In the genomic region with DNA sequence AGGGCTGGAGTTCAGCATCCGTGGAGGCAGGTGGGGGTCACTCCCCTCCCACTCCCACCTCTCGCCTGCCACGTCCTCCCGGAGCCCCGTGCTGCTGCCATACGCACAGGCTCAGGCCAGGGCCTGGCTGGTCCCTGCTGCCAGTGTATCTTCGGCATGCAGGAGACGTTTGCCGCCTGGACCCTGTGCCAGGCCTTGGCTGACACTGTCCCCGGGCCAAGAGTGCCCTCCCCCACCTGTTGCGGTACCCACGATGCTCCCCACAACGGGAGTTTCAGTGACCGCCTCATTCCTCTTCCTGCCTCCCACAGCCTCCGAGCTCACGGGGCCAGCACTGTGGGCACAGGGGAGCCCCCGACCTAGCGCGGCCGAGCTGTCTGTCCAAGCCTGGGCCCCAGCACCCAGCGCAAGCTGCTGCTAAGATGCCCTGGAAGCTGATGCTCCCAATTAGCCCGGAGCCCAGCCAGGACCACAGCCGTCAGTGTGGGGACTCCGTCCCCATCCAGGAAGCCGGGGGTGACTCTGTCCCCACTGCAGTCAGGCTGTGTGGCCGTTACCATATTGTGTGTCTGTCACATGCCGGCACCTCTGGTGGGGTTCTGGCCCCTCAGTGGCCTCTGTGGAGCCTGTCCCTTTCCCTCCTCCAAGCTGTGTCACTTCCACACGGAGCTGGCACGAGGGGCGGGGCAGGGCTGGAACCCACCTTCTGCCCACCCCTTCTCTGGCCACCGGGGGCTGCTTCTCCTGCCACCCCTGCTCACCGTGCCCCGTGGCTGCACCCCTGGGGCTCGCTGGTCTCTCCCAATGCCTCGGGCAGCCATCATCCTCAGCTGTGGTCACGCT, we compare ENCODE assay signal across 16 cellular contexts. TPM values are rescaled to one million over a fixed set of nuclear protein-coding genes. Genes with fewer than 3 reads are reported as not detected.
A peak's percentile ranks its signal among the peaks of the same experiment; 100 is the strongest.
DNase-seq lines count a peak whose midpoint lies in the region; ATAC-seq, FAIRE-seq and TF ChIP-seq lines count a peak whose summit lies in the region.
"Had no signal": no experiment of that assay in that cellular context is flagged by ENCODE, and none has a peak within 500 bp of the region (broad histone marks: within the 10 kb centered on the region; RNA-seq: fewer than 3 reads in every experiment).

No MANE protein-coding gene starts in this region.

- H3K4ac ChIP-seq in mesenchymal stem cell (ENCODE audit: low read depth in 1 of 2, low read length in 2 of 2) = no peak overlapping the region

- POLR2A ChIA-PET in Caco-2 (lab: Charles Lee) = no interaction called here

- BruUV-seq in Caco-2 (replicated peaks; lab: Mats Ljungman, UMichigan) = no TSS peak

- TF ChIP-seq CTCF in Caco-2 (IDR thresholded peaks at IDR 0.05; ENCODE audit: insufficient read depth in 1 of 2, low read depth in 1 of 2, low read length in 1 of 2, severe bottlenecking in 1 of 2, unreplicated experiment in 1 of 2) = no peak

- no peak overlapping the region for H4K8ac ChIP-seq in mesenchymal stem cell (ENCODE audit: low read length)

- no peaks in the 10 kb centered on the region for H3K79me1 ChIP-seq in mesenchymal stem cell (replicated peaks; ENCODE audit: low read length, poor library complexity, severe bottlenecking)

- H3K27ac ChIP-seq in caudate nucleus (ENCODE audit: low read depth, low read length) (peak overlapping the region; percentile 21), mesenchymal stem cell (ENCODE audit: low read length, poor library complexity, severe bottlenecking) (peak overlapping the region; percentile 99), substantia nigra (ENCODE audit: low read depth, low read length, poor library complexity, severe bottlenecking) (peak overlapping the region; percentile 53)

- DNase-seq in HTR-8/SVneo (ENCODE audit: insufficient read length, low spot score) (no peak), caudate nucleus (lab: John Stamatoyannopoulos, UW) (peak in 19 of 61 donors; percentile 11 to 62 (median 41)), mesenchymal stem cell (no peak), substantia nigra (lab: John Stamatoyannopoulos, UW) (peak in 29 of 49 donors; percentile 7 to 75 (median 44)), Caco-2 (no peak), RKO (ENCODE audit: low spot score) (no peak)
- DNase-seq: activated CD4-positive, alpha-beta T cell treated with anti-CD3 and anti-CD28 coated beads for 1 hour; activated T-cell treated with anti-CD3 and anti-CD28 coated beads, Interleukin-2, amount 50 U/mL, for 24 hours; CD8-positive, alpha-beta memory T cell; MV-4-11; NCI-H2171 treated with DMSO at 0.1 percent for 48 hours; stimulated activated CD4-positive, alpha-beta T cell treated with anti-CD3 and anti-CD28 coated beads, Interleukin-4, amount 100 ng/mL, for 1 hour; T-helper 1 cell had no signal

- H3K27ac Mint-ChIP-seq in Caco-2 (ENCODE audit: unreplicated experiment) = no peak overlapping the region
- H3K27ac Mint-ChIP-seq: activated T-cell treated with anti-CD3 and anti-CD28 coated beads, Interleukin-2, amount 50 U/mL, for 24 hours; CD8-positive, alpha-beta memory T cell; stimulated activated effector memory CD8-positive, alpha-beta T cell treated with anti-CD3 and anti-CD28 coated beads, Interleukin-12 subunit alpha, Interleukin-12 subunit beta, amount 100 ng/mL, for 72 hours had no signal

- peak overlapping the region in 1 of 2 experiments; percentile 78 for H3K18ac ChIP-seq in mesenchymal stem cell (ENCODE audit: low read depth in 1 of 2, low read length in 2 of 2)

- peak overlapping the region; percentile 98 for H2AK5ac ChIP-seq in mesenchymal stem cell (ENCODE audit: low read length, severe bottlenecking)

- H3K27me3 ChIP-seq in mesenchymal stem cell (ENCODE audit: control insufficient read depth in 1 of 2, insufficient read depth in 1 of 2, low read length in 2 of 2) (no peaks in the 10 kb centered on the region), Caco-2 (replicated peaks; ENCODE audit: control insufficient read depth, insufficient read depth, low read length) (no peaks in the 10 kb centered on the region)

- H3K4me1 Mint-ChIP-seq in Caco-2 (ENCODE audit: low read depth, unreplicated experiment) = no peaks in the 10 kb centered on the region

- no peak overlapping the region for H3K4me3 ChIP-seq in mesenchymal stem cell (ENCODE audit: insufficient read depth in 1 of 2, low read depth in 1 of 2, low read length in 2 of 2)
- no peak overlapping the region for H3K4me3 ChIP-seq in Caco-2 (ENCODE audit: low read depth, low read length)

- H3K23ac ChIP-seq in mesenchymal stem cell (ENCODE audit: low read length in 2 of 2) = no peak overlapping the region

- no peak overlapping the region for H2AFZ ChIP-seq in mesenchymal stem cell (ENCODE audit: low read depth, low read length)

- 96% methylated on average over 36 of the region's 36 CpGs for WGBS in mesenchymal stem cell

- no peak overlapping the region for H2BK12ac ChIP-seq in mesenchymal stem cell (ENCODE audit: low read length in 2 of 2)

- no peaks in the 10 kb centered on the region for H3K9me3 Mint-ChIP-seq in Caco-2 (ENCODE audit: unreplicated experiment)
- H3K9me3 Mint-ChIP-seq: activated T-cell treated with anti-CD3 and anti-CD28 coated beads, Interleukin-2, amount 50 U/mL, for 24 hours; CD8-positive, alpha-beta memory T cell; stimulated activated effector memory CD8-positive, alpha-beta T cell treated with anti-CD3 and anti-CD28 coated beads, Interleukin-12 subunit alpha, Interleukin-12 subunit beta, amount 100 ng/mL, for 72 hours had no signal

- no peaks in the 10 kb centered on the region for H3K27me3 Mint-ChIP-seq in Caco-2 (ENCODE audit: insufficient read depth, unreplicated experiment)
- H3K27me3 Mint-ChIP-seq: activated T-cell treated with anti-CD3 and anti-CD28 coated beads, Interleukin-2, amount 50 U/mL, for 24 hours; CD8-positive, alpha-beta memory T cell had no signal

- H3K14ac ChIP-seq in mesenchymal stem cell (ENCODE audit: low read length in 2 of 2) = no peak overlapping the region

- intact Hi-C loops in Caco-2 (cut with micrococcal nuclease; ENCODE audit: unreplicated experiment) = loop anchor here (10.0 kb wide), 1 partner anchor 665 kb away; a partner anchor contains a TSS

- no peak overlapping the region for H2BK120ac ChIP-seq in mesenchymal stem cell (ENCODE audit: low read depth, low read length)

- no peak overlapping the region for H4K91ac ChIP-seq in mesenchymal stem cell (ENCODE audit: low read length)

- peak; percentile 40 for FAIRE-seq in HTR-8/SVneo (lab: Jason Lieb, UNC)

- peak overlapping the region; percentile 61 for H3K9ac ChIP-seq in mesenchymal stem cell (ENCODE audit: low read length)

- peaks cover 89% of the 10 kb centered on the region for H3K4me1 ChIP-seq in mesenchymal stem cell (ENCODE audit: control insufficient read depth, insufficient read depth, low read depth, low read length)
- H3K4me1 ChIP-seq in Caco-2 = 0 out of 2 replicates have a peak, but pooled peaks cover 3% of the 10 kb centered on the region

- peaks cover 4 to 66% of the 10 kb centered on the region in 2 experiments for H3K36me3 ChIP-seq in mesenchymal stem cell (ENCODE audit: control insufficient read depth in 1 of 2, insufficient read depth in 2 of 2, low read depth in 1 of 2, low read length in 2 of 2)
- H3K36me3 ChIP-seq in Caco-2 (ENCODE audit: control insufficient read depth, insufficient read depth, low read length) = peaks cover 2% of the 10 kb centered on the region; the same call in 1 of the 2 replicates

- peak overlapping the region; percentile 84 for H2BK5ac ChIP-seq in mesenchymal stem cell (ENCODE audit: low read depth, low read length, poor library complexity, severe bottlenecking)

- H2BK15ac ChIP-seq in mesenchymal stem cell (ENCODE audit: low read depth, poor library complexity, severe bottlenecking) = no peak overlapping the region

- H3K9me3 ChIP-seq in mesenchymal stem cell (ENCODE audit: control insufficient read depth, low read length) = no peaks in the 10 kb centered on the region
- H3K9me3 ChIP-seq in Caco-2 = no peaks in the 10 kb centered on the region

- no peak for ATAC-seq in GM21515 (IDR thresholded peaks at IDR 0.05; ENCODE audit: unreplicated experiment)
- ATAC-seq: HCT116; stimulated activated effector memory CD8-positive, alpha-beta T cell treated with anti-CD3 and anti-CD28 coated beads, Interleukin-12 subunit alpha, Interleukin-12 subunit beta, amount 100 ng/mL, for 72 hours had no signal

- CTCF ChIA-PET in Caco-2 (lab: Charles Lee) = interaction anchor here (0.7 kb wide), 1 partner anchor 8 kb away, joined by 3 read pairs; no protein-coding TSS in a partner anchor

- no peak overlapping the region for H3K4me3 Mint-ChIP-seq in Caco-2 (ENCODE audit: unreplicated experiment)
- H3K4me3 Mint-ChIP-seq: activated T-cell treated with anti-CD3 and anti-CD28 coated beads, Interleukin-2, amount 50 U/mL, for 24 hours; CD8-positive, alpha-beta memory T cell; stimulated activated effector memory CD8-positive, alpha-beta T cell treated with anti-CD3 and anti-CD28 coated beads, Interleukin-12 subunit alpha, Interleukin-12 subunit beta, amount 100 ng/mL, for 72 hours had no signal

- H3K36me3 Mint-ChIP-seq in Caco-2 (ENCODE audit: insufficient read depth, unreplicated experiment) = no peaks in the 10 kb centered on the region
- H3K36me3 Mint-ChIP-seq: CD8-positive, alpha-beta memory T cell; stimulated activated effector memory CD8-positive, alpha-beta T cell treated with anti-CD3 and anti-CD28 coated beads, Interleukin-12 subunit alpha, Interleukin-12 subunit beta, amount 100 ng/mL, for 72 hours had no signal

- no peak overlapping the region for H3K4me2 ChIP-seq in mesenchymal stem cell (ENCODE audit: low read length, poor library complexity, severe bottlenecking)

RNA-seq across cellular contexts. Expression of a gene that starts 7.6 kb away (rescaled TPM):
- 198 TPM for polyA plus RNA-seq in mesenchymal stem cell (2013, experiment 1 of 2)
- polyA plus RNA-seq in mesenchymal stem cell (2013, experiment 2 of 2) = 194 TPM
- 57.3 and 58.6 TPM in 2 replicates for total RNA-seq in Caco-2 (2022)

RNA-seq across cellular contexts. Expression of a gene that starts 48.6 kb away (rescaled TPM):
- 0.06 TPM for polyA plus RNA-seq in mesenchymal stem cell (2013, experiment 1 of 2)
- polyA plus RNA-seq in mesenchymal stem cell (2013, experiment 2 of 2) = 0.07 TPM
- 0.07 and 0.11 TPM in 2 replicates for total RNA-seq in Caco-2 (2022)

Comparison
In these comparisons a context has a peak if more than half of its experiments do, and no peak if none do; other contexts are left out.
1. DNase-seq: peak in substantia nigra (29 of 49); none in HTR-8/SVneo (single experiment), mesenchymal stem cell (single experiment), Caco-2 (0 of 2) and RKO (single experiment).
2. H3K27ac ChIP-seq: peak in every context shown above with its lines; median percentile 99 in mesenchymal stem cell; 53 in substantia nigra; 21 in caudate nucleus.